ENCODE assay signal across 18 cellular contexts in genomic region chr5:67996596-67996995, GRCh38.
"Had no signal": no experiment of that assay in that cellular context is flagged by ENCODE, and none has a peak within 500 bp of the region (broad histone marks: within the 10 kb centered on the region; RNA-seq: fewer than 3 reads in every experiment).

No MANE protein-coding gene starts in this region.

- H3K36me3 ChIP-seq: heart right ventricle, prostate gland, right lobe of liver, spleen, transverse colon had no signal

- H3K27ac ChIP-seq: heart right ventricle, prostate gland, spleen, transverse colon had no signal

- H3K9me3 Mint-ChIP-seq: activated T-cell treated with anti-CD3 and anti-CD28 coated beads, Interleukin-2, amount 50 U/mL, for 24 hours; natural killer cell treated with Interleukin-12 subunit alpha and Interleukin-12 subunit beta and Interleukin-15 and Interleukin-18, amount 100 ng/mL, for 72 hours; stimulated activated naive B cell treated with anti-CD40 and anti-IgM and Interleukin-4, amounts not matched to agents 10 μg/mL and 1 μg/mL and 100 μg/mL, for 72 hours had no signal

- H3K27ac Mint-ChIP-seq: activated CD8-positive, alpha-beta memory T cell treated with anti-CD3 and anti-CD28 coated beads, Interleukin-2, amount 10 ng/mL, durations not matched to agents 7 days and 5 days; activated naive CD8-positive, alpha-beta T cell; activated T-cell treated with anti-CD3 and anti-CD28 coated beads, Interleukin-2, amount 50 U/mL, for 24 hours; natural killer cell treated with Interleukin-12 subunit alpha and Interleukin-12 subunit beta and Interleukin-15 and Interleukin-18, amount 100 ng/mL, for 72 hours; stimulated activated naive B cell treated with anti-CD40 and anti-IgM and Interleukin-4, amounts not matched to agents 10 μg/mL and 1 μg/mL and 100 μg/mL, for 72 hours had no signal

- H3K36me3 Mint-ChIP-seq: activated CD8-positive, alpha-beta memory T cell treated with anti-CD3 and anti-CD28 coated beads, Interleukin-2, amount 10 ng/mL, durations not matched to agents 7 days and 5 days; activated naive CD8-positive, alpha-beta T cell; natural killer cell treated with Interleukin-12 subunit alpha and Interleukin-12 subunit beta and Interleukin-15 and Interleukin-18, amount 100 ng/mL, for 72 hours; stimulated activated naive B cell treated with anti-CD40 and anti-IgM and Interleukin-4, amounts not matched to agents 10 μg/mL and 1 μg/mL and 100 μg/mL, for 72 hours had no signal

- H3K4me3 ChIP-seq: heart right ventricle, prostate gland, right lobe of liver, spleen, transverse colon had no signal

- H3K4me3 Mint-ChIP-seq: activated CD8-positive, alpha-beta memory T cell treated with anti-CD3 and anti-CD28 coated beads, Interleukin-2, amount 10 ng/mL, durations not matched to agents 7 days and 5 days; activated naive CD8-positive, alpha-beta T cell; activated T-cell treated with anti-CD3 and anti-CD28 coated beads, Interleukin-2, amount 50 U/mL, for 24 hours; natural killer cell treated with Interleukin-12 subunit alpha and Interleukin-12 subunit beta and Interleukin-15 and Interleukin-18, amount 100 ng/mL, for 72 hours; stimulated activated naive B cell treated with anti-CD40 and anti-IgM and Interleukin-4, amounts not matched to agents 10 μg/mL and 1 μg/mL and 100 μg/mL, for 72 hours had no signal

- H3K27me3 Mint-ChIP-seq: activated naive CD8-positive, alpha-beta T cell; activated T-cell treated with anti-CD3 and anti-CD28 coated beads, Interleukin-2, amount 50 U/mL, for 24 hours had no signal

- DNase-seq: activated CD4-positive, alpha-beta T cell treated with anti-CD3 and anti-CD28 coated beads, Interleukin-2, amount 50 U/mL, for 4 hours; activated CD8-positive, alpha-beta memory T cell treated with anti-CD3 and anti-CD28 coated beads, Interleukin-2, amount 10 ng/mL, durations not matched to agents 7 days and 5 days; activated effector memory CD4-positive, alpha-beta T cell treated with Interleukin-2 at 50 U/mL for 16 hours; activated T-cell treated with anti-CD3 and anti-CD28 coated beads, Interleukin-2, amount 50 U/mL, for 24 hours; amygdala; foreskin melanocyte; heart right ventricle; left ventricle myocardium superior; mesenchymal stem cell; nucleus accumbens; spleen; stimulated activated CD4-positive, alpha-beta T cell treated with anti-CD3 and anti-CD28 coated beads, Interleukin-1b, Interleukin-23, amount 100 ng/mL, for 48 hours; stimulated activated naive B cell treated with anti-CD40 and anti-IgM and Interleukin-4, amounts not matched to agents 10 μg/mL and 1 μg/mL and 100 μg/mL, for 72 hours; transverse colon had no signal

- H3K4me1 Mint-ChIP-seq: activated CD8-positive, alpha-beta memory T cell treated with anti-CD3 and anti-CD28 coated beads, Interleukin-2, amount 10 ng/mL, durations not matched to agents 7 days and 5 days; stimulated activated naive B cell treated with anti-CD40 and anti-IgM and Interleukin-4, amounts not matched to agents 10 μg/mL and 1 μg/mL and 100 μg/mL, for 72 hours had no signal

- H3K9me3 ChIP-seq: heart right ventricle, prostate gland, right lobe of liver, spleen, transverse colon had no signal

- H3K27me3 ChIP-seq: heart right ventricle, right lobe of liver, spleen, transverse colon had no signal
